ENCODE assay signal across 1 cellular context in genomic region chr5:137086289-137086838, GRCh38.
TF ChIP-seq lines count a peak whose summit lies in the region.

No MANE protein-coding gene starts in this region.

TF ChIP-seq in HepG2, 621 proteins besides CTCF, POLR2A, EP300 and RAD21 (continued from another document):
- TF ChIP-seq FOXA1 (IDR thresholded peaks at IDR 0.05) (no peak), FOXA1 (CRISPR knock-in tag; IDR thresholded peaks at IDR 0.05) (peak; percentile 33; the same call in 1 of the 2 replicates)
